ENCODE assay signal across 27 cellular contexts in genomic region chr6:111956098-111956497, GRCh38.
"Had no signal": no experiment of that assay in that cellular context is flagged by ENCODE, and none has a peak within 500 bp of the region (broad histone marks: within the 10 kb centered on the region; RNA-seq: fewer than 3 reads in every experiment).

No MANE protein-coding gene starts in this region.

- H3K9me3 ChIP-seq: stomach, suprapubic skin, testis, thoracic aorta, thyroid gland, tibial artery, tibial nerve, transverse colon, upper lobe of left lung, upper lobe of right lung, uterus, vagina had no signal

- H3K36me3 ChIP-seq: stomach, suprapubic skin, thoracic aorta, thyroid gland, tibial artery, tibial nerve, transverse colon, upper lobe of left lung, upper lobe of right lung, uterus, vagina had no signal

- FAIRE-seq: urothelium cell line had no signal

- ATAC-seq: stimulated activated effector memory CD8-positive, alpha-beta T cell treated with anti-CD3 and anti-CD28 coated beads, Interleukin-12 subunit alpha, Interleukin-12 subunit beta, amount 100 ng/mL, for 72 hours; stimulated activated memory B cell treated with anti-CD40 and anti-IgM and Interleukin-4, amounts not matched to agents 10 μg/mL and 1 μg/mL and 100 μg/mL, for 72 hours; stimulated activated naive B cell treated with anti-CD40 and anti-IgM and Interleukin-4, amounts not matched to agents 10 μg/mL and 1 μg/mL and 100 μg/mL, for 72 hours; stimulated activated naive CD8-positive, alpha-beta T cell treated with anti-CD3 and anti-CD28 coated beads, Interleukin-15, amount 100 ng/mL, for 72 hours; stimulated activated naive CD8-positive, alpha-beta T cell treated with anti-CD3 and anti-CD28 coated beads, Interleukin-15, Interleukin-2, amounts not matched to agents 100 U/mL and 50 U/mL, for 24 hours; upper lobe of right lung had no signal

- H3K27me3 ChIP-seq: suprapubic skin, testis, thyroid gland, tibial nerve, transverse colon, upper lobe of left lung, upper lobe of right lung, uterus, vagina had no signal

- H3K4me3 ChIP-seq: stomach, suprapubic skin, testis, thoracic aorta, thyroid gland, tibial artery, tibial nerve, transverse colon, upper lobe of left lung, upper lobe of right lung, uterus, vagina had no signal

- H3K27ac ChIP-seq: stomach, suprapubic skin, testis, thoracic aorta, thyroid gland, tibial artery, tibial nerve, transverse colon, upper lobe of left lung, upper lobe of right lung, uterus, vagina had no signal

- DNase-seq: stimulated activated CD4-positive, alpha-beta T cell treated with anti-CD3 and anti-CD28 coated beads, Interleukin-2, amount 100 ng/mL, for 48 hours; stimulated activated CD4-positive, alpha-beta T cell treated with anti-CD3 and anti-CD28 coated beads, Interleukin-4, amount 100 ng/mL, for 1 hour; stimulated activated CD4-positive, alpha-beta T cell treated with anti-CD3 and anti-CD28 coated beads, Interleukin-4, amount 100 ng/mL, for 24 hours; stimulated activated CD4-positive, alpha-beta T cell treated with anti-CD3 and anti-CD28 coated beads, Interleukin-4, amount 100 ng/mL, for 4 hours; stimulated activated CD8-positive, alpha-beta memory T cell treated with anti-CD3 and anti-CD28 coated beads, Interleukin-4, amount 100 ng/mL, for 48 hours; stimulated activated naive B cell treated with anti-CD40 and anti-IgM and Interleukin-4, amounts not matched to agents 10 μg/mL and 1 μg/mL and 100 μg/mL, for 72 hours; stimulated activated naive CD4-positive, alpha-beta T cell; stimulated activated naive CD4-positive, alpha-beta T cell treated with Interleukin-2 at 50 U/mL for 16 hours; stimulated activated naive CD8-positive, alpha-beta T cell treated with anti-CD3 and anti-CD28 coated beads, Interleukin-15, amount 100 ng/mL, for 72 hours; stimulated activated naive CD8-positive, alpha-beta T cell treated with anti-CD3 and anti-CD28 coated beads, Interleukin-15, Interleukin-2, amounts not matched to agents 100 U/mL and 50 U/mL, for 24 hours; stomach; substantia nigra; testis; thyroid gland; tibial artery; transverse colon; trophoblast cell; upper lobe of left lung; upper lobe of right lung; uterus had no signal

- H3K4me1 ChIP-seq: stomach, testis, tibial artery, transverse colon, upper lobe of left lung, upper lobe of right lung, uterus, vagina had no signal
